In the genomic region with DNA sequence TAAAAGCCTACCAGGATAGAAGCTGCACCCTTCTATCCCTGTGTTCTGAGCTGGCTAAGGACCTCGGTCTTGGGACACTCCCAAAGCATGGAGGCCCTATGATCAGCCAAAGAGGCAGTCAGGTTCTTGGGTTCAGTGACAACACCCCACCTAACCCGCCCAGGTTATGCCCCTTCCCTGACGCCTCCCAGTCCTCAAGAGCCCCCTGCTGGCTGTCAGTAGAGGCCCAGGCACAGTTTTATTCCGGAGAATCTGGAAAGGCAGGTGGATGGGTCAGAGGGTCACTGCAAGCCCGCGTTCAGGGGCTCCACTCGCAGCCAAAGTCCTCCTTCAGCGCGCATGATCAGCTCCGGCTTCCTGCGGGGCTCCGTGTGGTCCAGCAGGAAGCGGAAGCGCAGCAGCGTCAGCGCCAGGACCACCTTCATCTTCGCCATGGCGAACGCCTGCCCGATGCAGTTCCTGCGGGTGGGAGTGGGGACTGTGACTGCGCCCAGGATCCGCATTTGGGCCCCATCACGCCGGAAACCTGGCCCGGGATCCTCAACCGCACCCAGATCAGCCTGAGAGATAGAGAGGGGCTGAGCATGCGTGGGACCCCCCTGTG, we compare ENCODE assay signal across 2 cellular contexts.
TF ChIP-seq lines count a peak whose summit lies in the region.

No MANE protein-coding gene starts in this region.

TF ChIP-seq in HCT116, 20 proteins besides CTCF, POLR2A, EP300 and RAD21:
- TF ChIP-seq, protein P1, sequence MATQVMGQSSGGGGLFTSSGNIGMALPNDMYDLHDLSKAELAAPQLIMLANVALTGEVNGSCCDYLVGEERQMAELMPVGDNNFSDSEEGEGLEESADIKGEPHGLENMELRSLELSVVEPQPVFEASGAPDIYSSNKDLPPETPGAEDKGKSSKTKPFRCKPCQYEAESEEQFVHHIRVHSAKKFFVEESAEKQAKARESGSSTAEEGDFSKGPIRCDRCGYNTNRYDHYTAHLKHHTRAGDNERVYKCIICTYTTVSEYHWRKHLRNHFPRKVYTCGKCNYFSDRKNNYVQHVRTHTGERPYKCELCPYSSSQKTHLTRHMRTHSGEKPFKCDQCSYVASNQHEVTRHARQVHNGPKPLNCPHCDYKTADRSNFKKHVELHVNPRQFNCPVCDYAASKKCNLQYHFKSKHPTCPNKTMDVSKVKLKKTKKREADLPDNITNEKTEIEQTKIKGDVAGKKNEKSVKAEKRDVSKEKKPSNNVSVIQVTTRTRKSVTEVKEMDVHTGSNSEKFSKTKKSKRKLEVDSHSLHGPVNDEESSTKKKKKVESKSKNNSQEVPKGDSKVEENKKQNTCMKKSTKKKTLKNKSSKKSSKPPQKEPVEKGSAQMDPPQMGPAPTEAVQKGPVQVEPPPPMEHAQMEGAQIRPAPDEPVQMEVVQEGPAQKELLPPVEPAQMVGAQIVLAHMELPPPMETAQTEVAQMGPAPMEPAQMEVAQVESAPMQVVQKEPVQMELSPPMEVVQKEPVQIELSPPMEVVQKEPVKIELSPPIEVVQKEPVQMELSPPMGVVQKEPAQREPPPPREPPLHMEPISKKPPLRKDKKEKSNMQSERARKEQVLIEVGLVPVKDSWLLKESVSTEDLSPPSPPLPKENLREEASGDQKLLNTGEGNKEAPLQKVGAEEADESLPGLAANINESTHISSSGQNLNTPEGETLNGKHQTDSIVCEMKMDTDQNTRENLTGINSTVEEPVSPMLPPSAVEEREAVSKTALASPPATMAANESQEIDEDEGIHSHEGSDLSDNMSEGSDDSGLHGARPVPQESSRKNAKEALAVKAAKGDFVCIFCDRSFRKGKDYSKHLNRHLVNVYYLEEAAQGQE (IDR thresholded peaks at IDR 0.05; ENCODE audit: low read depth): peak; percentile 4; the same call in 1 of the 2 replicates
- TF ChIP-seq ZFX (IDR thresholded peaks at IDR 0.05): no peak
- TF ChIP-seq SRF (IDR thresholded peaks at IDR 0.05; ENCODE audit: low read depth): no peak
TF ChIP-seq in HCT116: peak in this region for 1.

TF ChIP-seq in WTC11, 78 proteins besides CTCF, POLR2A, EP300 and RAD21 (continued from another document):
- TF ChIP-seq, protein P2, sequence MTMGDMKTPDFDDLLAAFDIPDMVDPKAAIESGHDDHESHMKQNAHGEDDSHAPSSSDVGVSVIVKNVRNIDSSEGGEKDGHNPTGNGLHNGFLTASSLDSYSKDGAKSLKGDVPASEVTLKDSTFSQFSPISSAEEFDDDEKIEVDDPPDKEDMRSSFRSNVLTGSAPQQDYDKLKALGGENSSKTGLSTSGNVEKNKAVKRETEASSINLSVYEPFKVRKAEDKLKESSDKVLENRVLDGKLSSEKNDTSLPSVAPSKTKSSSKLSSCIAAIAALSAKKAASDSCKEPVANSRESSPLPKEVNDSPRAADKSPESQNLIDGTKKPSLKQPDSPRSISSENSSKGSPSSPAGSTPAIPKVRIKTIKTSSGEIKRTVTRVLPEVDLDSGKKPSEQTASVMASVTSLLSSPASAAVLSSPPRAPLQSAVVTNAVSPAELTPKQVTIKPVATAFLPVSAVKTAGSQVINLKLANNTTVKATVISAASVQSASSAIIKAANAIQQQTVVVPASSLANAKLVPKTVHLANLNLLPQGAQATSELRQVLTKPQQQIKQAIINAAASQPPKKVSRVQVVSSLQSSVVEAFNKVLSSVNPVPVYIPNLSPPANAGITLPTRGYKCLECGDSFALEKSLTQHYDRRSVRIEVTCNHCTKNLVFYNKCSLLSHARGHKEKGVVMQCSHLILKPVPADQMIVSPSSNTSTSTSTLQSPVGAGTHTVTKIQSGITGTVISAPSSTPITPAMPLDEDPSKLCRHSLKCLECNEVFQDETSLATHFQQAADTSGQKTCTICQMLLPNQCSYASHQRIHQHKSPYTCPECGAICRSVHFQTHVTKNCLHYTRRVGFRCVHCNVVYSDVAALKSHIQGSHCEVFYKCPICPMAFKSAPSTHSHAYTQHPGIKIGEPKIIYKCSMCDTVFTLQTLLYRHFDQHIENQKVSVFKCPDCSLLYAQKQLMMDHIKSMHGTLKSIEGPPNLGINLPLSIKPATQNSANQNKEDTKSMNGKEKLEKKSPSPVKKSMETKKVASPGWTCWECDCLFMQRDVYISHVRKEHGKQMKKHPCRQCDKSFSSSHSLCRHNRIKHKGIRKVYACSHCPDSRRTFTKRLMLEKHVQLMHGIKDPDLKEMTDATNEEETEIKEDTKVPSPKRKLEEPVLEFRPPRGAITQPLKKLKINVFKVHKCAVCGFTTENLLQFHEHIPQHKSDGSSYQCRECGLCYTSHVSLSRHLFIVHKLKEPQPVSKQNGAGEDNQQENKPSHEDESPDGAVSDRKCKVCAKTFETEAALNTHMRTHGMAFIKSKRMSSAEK (CRISPR knock-in tag; IDR thresholded peaks at IDR 0.05; ENCODE audit: borderline replicate concordance): no peak
- TF ChIP-seq, protein P3, sequence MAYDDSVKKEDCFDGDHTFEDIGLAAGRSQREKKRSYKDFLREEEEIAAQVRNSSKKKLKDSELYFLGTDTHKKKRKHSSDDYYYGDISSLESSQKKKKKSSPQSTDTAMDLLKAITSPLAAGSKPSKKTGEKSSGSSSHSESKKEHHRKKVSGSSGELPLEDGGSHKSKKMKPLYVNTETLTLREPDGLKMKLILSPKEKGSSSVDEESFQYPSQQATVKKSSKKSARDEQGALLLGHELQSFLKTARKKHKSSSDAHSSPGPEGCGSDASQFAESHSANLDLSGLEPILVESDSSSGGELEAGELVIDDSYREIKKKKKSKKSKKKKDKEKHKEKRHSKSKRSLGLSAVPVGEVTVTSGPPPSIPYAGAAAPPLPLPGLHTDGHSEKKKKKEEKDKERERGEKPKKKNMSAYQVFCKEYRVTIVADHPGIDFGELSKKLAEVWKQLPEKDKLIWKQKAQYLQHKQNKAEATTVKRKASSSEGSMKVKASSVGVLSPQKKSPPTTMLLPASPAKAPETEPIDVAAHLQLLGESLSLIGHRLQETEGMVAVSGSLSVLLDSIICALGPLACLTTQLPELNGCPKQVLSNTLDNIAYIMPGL (CRISPR knock-in tag; IDR thresholded peaks at IDR 0.05): no peak
- TF ChIP-seq, protein P4, sequence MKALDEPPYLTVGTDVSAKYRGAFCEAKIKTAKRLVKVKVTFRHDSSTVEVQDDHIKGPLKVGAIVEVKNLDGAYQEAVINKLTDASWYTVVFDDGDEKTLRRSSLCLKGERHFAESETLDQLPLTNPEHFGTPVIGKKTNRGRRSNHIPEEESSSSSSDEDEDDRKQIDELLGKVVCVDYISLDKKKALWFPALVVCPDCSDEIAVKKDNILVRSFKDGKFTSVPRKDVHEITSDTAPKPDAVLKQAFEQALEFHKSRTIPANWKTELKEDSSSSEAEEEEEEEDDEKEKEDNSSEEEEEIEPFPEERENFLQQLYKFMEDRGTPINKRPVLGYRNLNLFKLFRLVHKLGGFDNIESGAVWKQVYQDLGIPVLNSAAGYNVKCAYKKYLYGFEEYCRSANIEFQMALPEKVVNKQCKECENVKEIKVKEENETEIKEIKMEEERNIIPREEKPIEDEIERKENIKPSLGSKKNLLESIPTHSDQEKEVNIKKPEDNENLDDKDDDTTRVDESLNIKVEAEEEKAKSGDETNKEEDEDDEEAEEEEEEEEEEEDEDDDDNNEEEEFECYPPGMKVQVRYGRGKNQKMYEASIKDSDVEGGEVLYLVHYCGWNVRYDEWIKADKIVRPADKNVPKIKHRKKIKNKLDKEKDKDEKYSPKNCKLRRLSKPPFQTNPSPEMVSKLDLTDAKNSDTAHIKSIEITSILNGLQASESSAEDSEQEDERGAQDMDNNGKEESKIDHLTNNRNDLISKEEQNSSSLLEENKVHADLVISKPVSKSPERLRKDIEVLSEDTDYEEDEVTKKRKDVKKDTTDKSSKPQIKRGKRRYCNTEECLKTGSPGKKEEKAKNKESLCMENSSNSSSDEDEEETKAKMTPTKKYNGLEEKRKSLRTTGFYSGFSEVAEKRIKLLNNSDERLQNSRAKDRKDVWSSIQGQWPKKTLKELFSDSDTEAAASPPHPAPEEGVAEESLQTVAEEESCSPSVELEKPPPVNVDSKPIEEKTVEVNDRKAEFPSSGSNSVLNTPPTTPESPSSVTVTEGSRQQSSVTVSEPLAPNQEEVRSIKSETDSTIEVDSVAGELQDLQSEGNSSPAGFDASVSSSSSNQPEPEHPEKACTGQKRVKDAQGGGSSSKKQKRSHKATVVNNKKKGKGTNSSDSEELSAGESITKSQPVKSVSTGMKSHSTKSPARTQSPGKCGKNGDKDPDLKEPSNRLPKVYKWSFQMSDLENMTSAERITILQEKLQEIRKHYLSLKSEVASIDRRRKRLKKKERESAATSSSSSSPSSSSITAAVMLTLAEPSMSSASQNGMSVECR (CRISPR knock-in tag; IDR thresholded peaks at IDR 0.05; ENCODE audit: borderline replicate concordance): no peak
